17 cellular contexts compared by ENCODE assay signal in genomic region chr12:77947326-77947725, GRCh38.
DNase-seq lines count a peak whose midpoint lies in the region; ATAC-seq and FAIRE-seq lines count a peak whose summit lies in the region.
"Had no signal": no experiment of that assay in that cellular context is flagged by ENCODE, and none has a peak within 500 bp of the region (broad histone marks: within the 10 kb centered on the region; RNA-seq: fewer than 3 reads in every experiment).

No MANE protein-coding gene starts in this region.

- no peak overlapping the region for H3K4me3 Mint-ChIP-seq in activated T-cell treated with anti-CD3 and anti-CD28 coated beads, Interleukin-2, amount 50 U/mL, for 72 hours
- H3K4me3 Mint-ChIP-seq: activated naive CD4-positive, alpha-beta T cell treated with anti-CD3 and anti-CD28 coated beads, Interleukin-2, amount 10 ng/mL, durations not matched to agents 7 days and 5 days; natural killer cell treated with Interleukin-12 subunit alpha and Interleukin-12 subunit beta and Interleukin-15 and Interleukin-18, amount 100 ng/mL, for 72 hours had no signal

- no peaks in the 10 kb centered on the region for H3K4me1 Mint-ChIP-seq in activated T-cell treated with anti-CD3 and anti-CD28 coated beads, Interleukin-2, amount 50 U/mL, for 72 hours (ENCODE audit: low read depth)
- H3K4me1 Mint-ChIP-seq: activated naive CD4-positive, alpha-beta T cell treated with anti-CD3 and anti-CD28 coated beads, Interleukin-2, amount 10 ng/mL, durations not matched to agents 7 days and 5 days had no signal

- no peaks in the 10 kb centered on the region for H3K27me3 Mint-ChIP-seq in activated T-cell treated with anti-CD3 and anti-CD28 coated beads, Interleukin-2, amount 50 U/mL, for 72 hours (ENCODE audit: low read depth)
- H3K27me3 Mint-ChIP-seq: activated naive CD4-positive, alpha-beta T cell treated with anti-CD3 and anti-CD28 coated beads, Interleukin-2, amount 10 ng/mL, durations not matched to agents 7 days and 5 days; natural killer cell treated with Interleukin-12 subunit alpha and Interleukin-12 subunit beta and Interleukin-15 and Interleukin-18, amount 100 ng/mL, for 72 hours had no signal

- ATAC-seq in HG02981 (IDR thresholded peaks at IDR 0.05; ENCODE audit: unreplicated experiment): no peak
- ATAC-seq in activated T-cell treated with anti-CD3 and anti-CD28 coated beads, Interleukin-2, amount 50 U/mL, for 72 hours (replicated peaks in 1 of 2): no peak
- ATAC-seq: left cardiac atrium; natural killer cell treated with Interleukin-12 subunit alpha and Interleukin-12 subunit beta and Interleukin-15 and Interleukin-18, amount 100 ng/mL, for 72 hours; right lobe of liver; stimulated activated naive CD8-positive, alpha-beta T cell treated with anti-CD3 and anti-CD28 coated beads, Interleukin-15, Interleukin-2, amounts not matched to agents 100 U/mL and 50 U/mL, for 24 hours had no signal

- peak; percentile 80 for FAIRE-seq in RCC 7860 (lab: Jason Lieb, UNC)

- DNase-seq in AG20443 (ENCODE audit: low spot score) (peak; percentile 25), RCC 7860 (ENCODE audit: low spot score) (peak; percentile 22), dermis blood vessel endothelial cell (peak; percentile 26), lung microvascular endothelial cell (ENCODE audit: low read depth in 2 of 2) (peak; percentile 44 to 60)
- no peak for DNase-seq in activated naive CD4-positive, alpha-beta T cell (lab: John Stamatoyannopoulos, UW)
- no peak for DNase-seq in stimulated activated CD4-positive, alpha-beta T cell treated with anti-CD3 and anti-CD28 coated beads, Interleukin-4, amount 100 ng/mL, for 1 hour
- DNase-seq in activated T-cell treated with anti-CD3 and anti-CD28 coated beads, Interleukin-2, amount 50 U/mL, for 72 hours: no peak
- DNase-seq: activated naive CD4-positive, alpha-beta T cell treated with anti-CD3 and anti-CD28 coated beads, Interleukin-2, amount 10 ng/mL, durations not matched to agents 7 days and 5 days; C1 segment of cervical spinal cord; colonic mucosa; left cardiac atrium; NCI-H146; NCI-H526; right lobe of liver; stimulated activated naive CD8-positive, alpha-beta T cell treated with anti-CD3 and anti-CD28 coated beads, Interleukin-15, Interleukin-2, amounts not matched to agents 100 U/mL and 50 U/mL, for 24 hours had no signal

- H3K27ac Mint-ChIP-seq in activated T-cell treated with anti-CD3 and anti-CD28 coated beads, Interleukin-2, amount 50 U/mL, for 72 hours: no peak overlapping the region
- H3K27ac Mint-ChIP-seq: activated naive CD4-positive, alpha-beta T cell treated with anti-CD3 and anti-CD28 coated beads, Interleukin-2, amount 10 ng/mL, durations not matched to agents 7 days and 5 days; natural killer cell treated with Interleukin-12 subunit alpha and Interleukin-12 subunit beta and Interleukin-15 and Interleukin-18, amount 100 ng/mL, for 72 hours had no signal

- H3K36me3 Mint-ChIP-seq in activated T-cell treated with anti-CD3 and anti-CD28 coated beads, Interleukin-2, amount 50 U/mL, for 72 hours (ENCODE audit: insufficient read depth in 2 of 2): no peaks in the 10 kb centered on the region
- H3K36me3 Mint-ChIP-seq: activated naive CD4-positive, alpha-beta T cell treated with anti-CD3 and anti-CD28 coated beads, Interleukin-2, amount 10 ng/mL, durations not matched to agents 7 days and 5 days; natural killer cell treated with Interleukin-12 subunit alpha and Interleukin-12 subunit beta and Interleukin-15 and Interleukin-18, amount 100 ng/mL, for 72 hours had no signal

- H3K9me3 Mint-ChIP-seq in activated T-cell treated with anti-CD3 and anti-CD28 coated beads, Interleukin-2, amount 50 U/mL, for 72 hours: peaks cover under 1 to 3% of the 10 kb centered on the region in 2 donors

Comparison
In these comparisons a context has a peak if more than half of its experiments do, and no peak if none do; other contexts are left out.
1. DNase-seq: peak in AG20443 (single experiment), RCC 7860 (single experiment), dermis blood vessel endothelial cell (single experiment) and lung microvascular endothelial cell (2 of 2); none in activated naive CD4-positive, alpha-beta T cell (0 of 4), stimulated activated CD4-positive, alpha-beta T cell treated with anti-CD3 and anti-CD28 coated beads, Interleukin-4, amount 100 ng/mL, for 1 hour (single experiment) and activated T-cell treated with anti-CD3 and anti-CD28 coated beads, Interleukin-2, amount 50 U/mL, for 72 hours (0 of 2).